In genomic region chr4:74479009-74479408, GRCh38 we compare ENCODE assay signal across 31 cellular contexts. TPM values are rescaled to one million over a fixed set of nuclear protein-coding genes. Genes with fewer than 3 reads are reported as not detected.
"Had no signal": no experiment of that assay in that cellular context is flagged by ENCODE, and none has a peak within 500 bp of the region (broad histone marks: within the 10 kb centered on the region; RNA-seq: fewer than 3 reads in every experiment).

No MANE protein-coding gene starts in this region.

- H3K27ac ChIP-seq: adrenal gland, body of pancreas, epithelial cell of prostate, esophagus squamous epithelium, heart left ventricle had no signal

- H3K4me1 ChIP-seq: adrenal gland, heart left ventricle had no signal

- H3K4me3 ChIP-seq: adrenal gland, body of pancreas, esophagus squamous epithelium, heart left ventricle had no signal

- FAIRE-seq: colon had no signal

- H3K27me3 ChIP-seq: adrenal gland, body of pancreas, esophagus squamous epithelium, heart left ventricle had no signal

- H3K36me3 ChIP-seq: adrenal gland, esophagus squamous epithelium, heart left ventricle had no signal

- H3K9me3 ChIP-seq: adrenal gland, body of pancreas, esophagus squamous epithelium, heart left ventricle had no signal

- DNase-seq: activated CD4-positive, alpha-beta memory T cell treated with anti-CD3 and anti-CD28 coated beads for 36 hours; activated CD4-positive, alpha-beta T cell treated with anti-CD3 and anti-CD28 coated beads for 36 hours; activated CD4-positive, alpha-beta T cell treated with anti-CD3 and anti-CD28 coated beads, Interleukin-2, amount 10 ng/mL, durations not matched to agents 24 days and 14 days; activated CD4-positive, CD25-positive, alpha-beta regulatory T cell; activated CD4-positive, CD25-positive, alpha-beta regulatory T cell treated with anti-CD3 and anti-CD28 coated beads, Interleukin-2, amount 50 U/mL, for 72 hours; activated CD8-positive, alpha-beta memory T cell treated with anti-CD3 and anti-CD28 coated beads, Interleukin-2, amount 10 ng/mL, durations not matched to agents 7 days and 5 days; activated CD8-positive, alpha-beta memory T cell treated with anti-CD3 and anti-CD28 coated beads, Interleukin-2, amount 50 U/mL, for 4 hours; activated CD8-positive, alpha-beta T cell treated with anti-CD3 and anti-CD28 coated beads, Interleukin-2, amount 10 ng/mL, durations not matched to agents 7 days and 5 days; activated effector memory CD4-positive, alpha-beta T cell treated with anti-CD3 and anti-CD28 coated beads, Interleukin-2, amount 50 U/mL, for 16 hours; activated naive CD4-positive, alpha-beta T cell treated with anti-CD3 and anti-CD28 coated beads for 36 hours; activated naive CD8-positive, alpha-beta T cell treated with anti-CD3 and anti-CD28 coated beads for 36 hours; activated naive CD8-positive, alpha-beta T cell treated with anti-CD3 and anti-CD28 coated beads, Interleukin-2, amount 50 U/mL, for 24 hours; activated T-cell treated with anti-CD3 and anti-CD28 coated beads, Interleukin-2, amount 50 U/mL, for 1 hour; activated T-cell treated with anti-CD3 and anti-CD28 coated beads, Interleukin-2, amount 50 U/mL, for 48 hours; adrenal gland; amygdala; aorta; body of pancreas; caudate nucleus; cortex of kidney; dermis blood vessel endothelial cell; effector CD4-positive, alpha-beta T cell; effector memory CD8-positive, alpha-beta T cell; esophagus squamous epithelium; foreskin melanocyte; heart left ventricle; T-helper 2 cell had no signal

- ATAC-seq: activated CD4-positive, alpha-beta T cell treated with anti-CD3 and anti-CD28 coated beads for 36 hours; activated CD8-positive, alpha-beta memory T cell treated with anti-CD3 and anti-CD28 coated beads, Interleukin-2, amount 10 ng/mL, durations not matched to agents 7 days and 5 days; activated CD8-positive, alpha-beta T cell treated with anti-CD3 and anti-CD28 coated beads, Interleukin-2, amount 10 ng/mL, durations not matched to agents 7 days and 5 days; activated naive CD8-positive, alpha-beta T cell treated with anti-CD3 and anti-CD28 coated beads, Interleukin-2, amount 50 U/mL, for 24 hours; body of pancreas; effector memory CD8-positive, alpha-beta T cell; heart left ventricle had no signal

RNA-seq across cellular contexts. Expression of gene AREG, which starts 34.1 kb away (rescaled TPM):
- total RNA-seq: activated CD8-positive, alpha-beta T cell treated with anti-CD3 and anti-CD28 coated beads, Interleukin-2, amount 10 ng/mL, durations not matched to agents 7 days and 5 days; chondrocyte; fibroblast of villous mesenchyme had no signal
